18 cellular contexts compared by ENCODE assay signal in the genomic region with DNA sequence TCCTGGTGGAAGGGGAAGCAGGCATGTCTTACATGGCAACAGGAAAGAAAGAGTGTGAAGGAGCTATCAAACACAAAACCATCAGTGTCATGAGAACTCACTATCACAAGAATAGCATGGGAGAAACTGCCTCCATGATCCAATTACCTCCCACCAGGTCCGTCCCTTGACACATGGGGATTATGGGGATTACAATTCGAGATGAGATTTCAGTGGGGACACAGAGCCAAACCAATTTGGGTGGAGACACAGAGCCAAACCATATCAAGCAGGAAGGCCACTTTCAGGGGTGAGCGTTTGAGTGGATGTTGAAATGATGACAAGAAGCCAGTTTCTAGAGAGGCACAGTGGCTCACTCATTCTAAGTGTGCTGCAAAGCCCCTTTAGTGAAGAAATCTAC.
DNase-seq lines count a peak whose midpoint lies in the region; ATAC-seq and TF ChIP-seq lines count a peak whose summit lies in the region.
"Had no signal": no experiment of that assay in that cellular context is flagged by ENCODE, and none has a peak within 500 bp of the region (broad histone marks: within the 10 kb centered on the region; RNA-seq: fewer than 3 reads in every experiment).

No MANE protein-coding gene starts in this region.

- H3K27ac ChIP-seq in AG04450 (ENCODE audit: low read depth, low read length), result peak overlapping the region; percentile 12
- H3K27ac ChIP-seq in WERI-Rb-1, result peak overlapping the region; percentile 89
- H3K27ac ChIP-seq: A549 had no signal

- POLR2A ChIA-PET in AG04450 (lab: Yijun Ruan, JAX), result no interaction called here

- H3K9me3 ChIP-seq in AG04450 (ENCODE audit: control insufficient read depth, insufficient read depth, low read length), result peaks cover 16% of the 10 kb centered on the region
- peaks cover 3% of the 10 kb centered on the region for H3K9me3 ChIP-seq in WERI-Rb-1 (ENCODE audit: severe bottlenecking)
- H3K9me3 ChIP-seq: A549 had no signal

- peaks cover 25% of the 10 kb centered on the region for H3K36me3 Mint-ChIP-seq in activated CD8-positive, alpha-beta memory T cell treated with anti-CD3 and anti-CD28 coated beads, Interleukin-2, amount 10 ng/mL, durations not matched to agents 7 days and 5 days
- H3K36me3 Mint-ChIP-seq in osteocyte (ENCODE audit: unreplicated experiment), result peaks cover 21% of the 10 kb centered on the region

- H3K4me1 Mint-ChIP-seq in activated CD8-positive, alpha-beta memory T cell treated with anti-CD3 and anti-CD28 coated beads, Interleukin-2, amount 10 ng/mL, durations not matched to agents 7 days and 5 days, result no peaks in the 10 kb centered on the region
- H3K4me1 Mint-ChIP-seq in osteocyte (ENCODE audit: unreplicated experiment), result no peaks in the 10 kb centered on the region
- H3K4me1 Mint-ChIP-seq: CD4-positive, alpha-beta memory T cell had no signal

- no peaks in the 10 kb centered on the region for H3K27me3 Mint-ChIP-seq in activated CD8-positive, alpha-beta memory T cell treated with anti-CD3 and anti-CD28 coated beads, Interleukin-2, amount 10 ng/mL, durations not matched to agents 7 days and 5 days
- no peaks in the 10 kb centered on the region for H3K27me3 Mint-ChIP-seq in osteocyte (ENCODE audit: unreplicated experiment)

- no peak overlapping the region for H3K4me3 Mint-ChIP-seq in activated CD8-positive, alpha-beta memory T cell treated with anti-CD3 and anti-CD28 coated beads, Interleukin-2, amount 10 ng/mL, durations not matched to agents 7 days and 5 days
- H3K4me3 Mint-ChIP-seq in osteocyte (ENCODE audit: unreplicated experiment), result no peak overlapping the region
- H3K4me3 Mint-ChIP-seq: CD4-positive, alpha-beta memory T cell had no signal

- H3K27me3 ChIP-seq in AG04450 (ENCODE audit: control insufficient read depth, insufficient read depth, low read length) (no peaks in the 10 kb centered on the region), WERI-Rb-1 (ENCODE audit: insufficient read depth, low read depth, severe bottlenecking) (no peaks in the 10 kb centered on the region)

- CTCF ChIA-PET in AG04450 (lab: Charles Lee), result no interaction called here
- CTCF ChIA-PET in activated CD8-positive, alpha-beta memory T cell treated with anti-CD3 and anti-CD28 coated beads, Interleukin-2, amount 10 ng/mL, durations not matched to agents 7 days and 5 days (lab: Charles Lee), result no interaction called here

- H3K36me3 ChIP-seq in WERI-Rb-1, result no peaks in the 10 kb centered on the region; the same call in 1 of the 2 replicates

- TF ChIP-seq CTCF in AG04450 (IDR thresholded peaks at IDR 0.05; ENCODE audit: low read depth, low read length), result no peak
- no peak for TF ChIP-seq CTCF in WERI-Rb-1 (IDR thresholded peaks at IDR 0.05; ENCODE audit: low read depth, low read length)
- TF ChIP-seq CTCF in osteocyte (IDR thresholded peaks at IDR 0.05), result no peak

- H3K27ac Mint-ChIP-seq in activated CD8-positive, alpha-beta memory T cell treated with anti-CD3 and anti-CD28 coated beads, Interleukin-2, amount 10 ng/mL, durations not matched to agents 7 days and 5 days, result no peak overlapping the region
- no peak overlapping the region for H3K27ac Mint-ChIP-seq in osteocyte (ENCODE audit: unreplicated experiment)
- H3K27ac Mint-ChIP-seq: CD4-positive, alpha-beta memory T cell had no signal

- H3K4me3 ChIP-seq in AG04450 (ENCODE audit: low read depth, low read length) (no peak overlapping the region), WERI-Rb-1 (ENCODE audit: low read depth, low read length) (no peak overlapping the region)
- H3K4me3 ChIP-seq: A549 had no signal

- DNase-seq in AG04450 (ENCODE audit: low read depth, low spot score) (no peak), NCI-H524 treated with DMSO at 0.1 percent for 48 hours (lab: John Stamatoyannopoulos, UW) (peak; percentile 65), WERI-Rb-1 (peak; percentile 70), osteocyte (ENCODE audit: extremely low spot score, unreplicated experiment) (no peak)
- DNase-seq in activated CD8-positive, alpha-beta memory T cell treated with anti-CD3 and anti-CD28 coated beads, Interleukin-2, amount 10 ng/mL, durations not matched to agents 7 days and 5 days, result no peak
- DNase-seq: 8988T; ACHN; C1 segment of cervical spinal cord; Calu3; CD4-positive, alpha-beta memory T cell; COR-L47; DMS53; DMS79 treated with DMSO at 0.1 percent for 48 hours; GF-D8; H7; HCEC 1CT had no signal

- H3K9me3 Mint-ChIP-seq in activated CD8-positive, alpha-beta memory T cell treated with anti-CD3 and anti-CD28 coated beads, Interleukin-2, amount 10 ng/mL, durations not matched to agents 7 days and 5 days (ENCODE audit: low read depth), result peaks cover 7% of the 10 kb centered on the region
- H3K9me3 Mint-ChIP-seq in osteocyte (ENCODE audit: unreplicated experiment), result peaks cover 6% of the 10 kb centered on the region

- no peak for ATAC-seq in activated CD8-positive, alpha-beta memory T cell treated with anti-CD3 and anti-CD28 coated beads, Interleukin-2, amount 10 ng/mL, durations not matched to agents 7 days and 5 days
- ATAC-seq in GM19328 (IDR thresholded peaks at IDR 0.05; ENCODE audit: unreplicated experiment), result no peak
- ATAC-seq: A549 had no signal

Comparison
In these comparisons a context has a peak if more than half of its experiments do, and no peak if none do; other contexts are left out.
1. DNase-seq: peak in NCI-H524 treated with DMSO at 0.1 percent for 48 hours (single experiment) and WERI-Rb-1 (single experiment); none in AG04450 (single experiment), activated CD8-positive, alpha-beta memory T cell treated with anti-CD3 and anti-CD28 coated beads, Interleukin-2, amount 10 ng/mL, durations not matched to agents 7 days and 5 days (single experiment) and osteocyte (single experiment).